In genomic region chr17:72122002-72122310, GRCh38 we compare ENCODE assay signal across 1 cellular context.
TF ChIP-seq lines count a peak whose summit lies in the region.

No MANE protein-coding gene starts in this region.

TF ChIP-seq in HEK293, 187 proteins besides CTCF, POLR2A, EP300 and RAD21 (continued from another document):
- TF ChIP-seq TSHZ1 (tag by site-specific recombination; IDR thresholded peaks at IDR 0.05; ENCODE audit: borderline replicate concordance) (no peak), ZNF518A (tag by site-specific recombination; conservative IDR thresholded peaks at IDR 0.05; ENCODE audit: low read depth) (no peak), ZNF184 (tag by site-specific recombination; IDR thresholded peaks at IDR 0.05) (no peak), ZNF214 (tag by site-specific recombination; IDR thresholded peaks at IDR 0.05; ENCODE audit: borderline replicate concordance) (no peak), ZNF292 (tag by site-specific recombination; IDR thresholded peaks at IDR 0.05; ENCODE audit: borderline replicate concordance, low read depth) (no peak), ZNF121 (tag by site-specific recombination; IDR thresholded peaks at IDR 0.05) (no peak), EGR2 (tag by site-specific recombination; IDR thresholded peaks at IDR 0.05; ENCODE audit: low read depth) (peak; percentile 97; the same call in 1 of the 2 replicates), ZNF654 (tag by site-specific recombination; IDR thresholded peaks at IDR 0.05; ENCODE audit: low read depth) (no peak), KLF10 (tag by site-specific recombination; IDR thresholded peaks at IDR 0.05) (no peak), ZFP41 (tag by site-specific recombination; IDR thresholded peaks at IDR 0.05; ENCODE audit: borderline replicate concordance) (no peak), PATZ1 (tag by site-specific recombination; IDR thresholded peaks at IDR 0.05) (peak; percentile 17), ZNF354C (tag by site-specific recombination; IDR thresholded peaks at IDR 0.05; ENCODE audit: borderline replicate concordance, low read depth) (no peak), ZNF404 (tag by site-specific recombination; IDR thresholded peaks at IDR 0.05) (no peak), ZNF580 (tag by site-specific recombination; IDR thresholded peaks at IDR 0.05) (0 out of 2 replicates have a peak, but pooled peaks have one; percentile 4), ZNF645 (tag by site-specific recombination; IDR thresholded peaks at IDR 0.05) (no peak), PRDM4 (tag by site-specific recombination; IDR thresholded peaks at IDR 0.05) (0 out of 2 replicates have a peak, but pooled peaks have one; percentile 18), ZNF18 (tag by site-specific recombination; IDR thresholded peaks at IDR 0.05) (0 out of 2 replicates have a peak, but pooled peaks have one; percentile 53), SP2 (tag by site-specific recombination; IDR thresholded peaks at IDR 0.05) (peak; percentile 51)
